Comparison of ENCODE assay signal across 8 cellular contexts in genomic region chr19:1064661-1065605, GRCh38. TPM values are rescaled to one million over a fixed set of nuclear protein-coding genes. Genes with fewer than 3 reads are reported as not detected.
DNase-seq lines count a peak whose midpoint lies in the region; ATAC-seq, FAIRE-seq and TF ChIP-seq lines count a peak whose summit lies in the region.

No MANE protein-coding gene starts in this region.

- H3K27me3 ChIP-seq in AG04450 (ENCODE audit: control insufficient read depth, insufficient read depth, low read length), result peaks cover 22% of the 10 kb centered on the region
- H3K27me3 ChIP-seq in OCI-LY3 (ENCODE audit: low read depth, low read length), result no peaks in the 10 kb centered on the region
- H3K27me3 ChIP-seq in foreskin keratinocyte, result peaks cover 14% of the 10 kb centered on the region
- H3K27me3 ChIP-seq in pancreas, result peaks cover 0 to 23% (median 2%) of the 10 kb centered on the region in 4 donors

- POLR2A ChIA-PET in AG04450 (lab: Yijun Ruan, JAX), result interaction anchor here (1.0 kb wide), 2 partner anchors 11 to 20 kb away, joined by 3 to 5 read pairs; no protein-coding TSS in a partner anchor

- peaks cover 33% of the 10 kb centered on the region; the same call in 1 of the 2 replicates for H3K9me3 ChIP-seq in AG04450 (ENCODE audit: control insufficient read depth, insufficient read depth, low read length)
- H3K9me3 ChIP-seq in OCI-LY3 (ENCODE audit: insufficient read depth, low read length), result no peaks in the 10 kb centered on the region
- H3K9me3 ChIP-seq in pancreas, result no peaks in the 10 kb centered on the region

- H3K27ac ChIP-seq in AG04450 (ENCODE audit: low read depth, low read length), result no peak overlapping the region
- H3K27ac ChIP-seq in OCI-LY3 (ENCODE audit: low read length), result no peak overlapping the region
- no peak overlapping the region for H3K27ac ChIP-seq in foreskin keratinocyte
- H3K27ac ChIP-seq in pancreas, result no peak overlapping the region

- intact Hi-C loops in pancreas (cut with DNase I), result no loop called here

- 8 to 10% methylated on average over 47 to 60 of the region's 60 CpGs for WGBS in pancreas, 2 donors

- no peaks in the 10 kb centered on the region for H4K20me1 ChIP-seq in OCI-LY3 (ENCODE audit: insufficient read depth, low read length)

- ATAC-seq in GM18909 (IDR thresholded peaks at IDR 0.05; ENCODE audit: poor library complexity, unreplicated experiment), result peak; percentile 35
- ATAC-seq in foreskin keratinocyte, result peak; percentile 62
- ATAC-seq in pancreas, result peak; percentile 81 to 83 (median 82)
- ATAC-seq in HG03045 (IDR thresholded peaks at IDR 0.05; ENCODE audit: unreplicated experiment), result no peak

- peak overlapping the region; percentile 25; the same call in 1 of the 2 replicates for H3K9ac ChIP-seq in OCI-LY3 (ENCODE audit: low read length)

- no peak overlapping the region for H2AFZ ChIP-seq in OCI-LY3 (ENCODE audit: low read depth, low read length)

- peak overlapping the region; percentile 56 for H3K4me2 ChIP-seq in OCI-LY3 (ENCODE audit: low read length)

- TF ChIP-seq CTCF in AG04450 (IDR thresholded peaks at IDR 0.05; ENCODE audit: low read depth, low read length) (peak; percentile 68), OCI-LY3 (IDR thresholded peaks at IDR 0.05; ENCODE audit: low read depth, low read length) (peak; percentile 54), foreskin keratinocyte (conservative IDR thresholded peaks at IDR 0.05) (peak; percentile 82), pancreas (IDR thresholded peaks at IDR 0.05) (peak; percentile 63 to 90 (median 74))

- DNase-seq in AG04450 (ENCODE audit: low read depth, low spot score) (no peak), foreskin keratinocyte (peak in 1 of 2 donors; percentile 55), pancreas (peak in 4 of 6 donors; percentile 70 to 90 (median 80)), superior temporal gyrus (ENCODE audit: extremely low spot score) (no peak)
- peak; percentile 68 for DNase-seq in activated T-helper 9 cell treated with anti-CD3 and anti-CD28 coated beads, Interleukin-2, amount 50 U/mL, for 16 hours (ENCODE audit: low read depth)

- no peak overlapping the region for H3K4me3 ChIP-seq in AG04450 (ENCODE audit: low read depth, low read length)
- peak overlapping the region; percentile 51 for H3K4me3 ChIP-seq in OCI-LY3 (ENCODE audit: low read length)
- no peak overlapping the region for H3K4me3 ChIP-seq in pancreas

- peaks cover 24% of the 10 kb centered on the region for H3K79me2 ChIP-seq in OCI-LY3 (ENCODE audit: low read length)

- H3K4me1 ChIP-seq in OCI-LY3 (ENCODE audit: low read length) (peaks cover 25% of the 10 kb centered on the region), foreskin keratinocyte (peaks cover 14% of the 10 kb centered on the region), pancreas (peaks cover 0 to 10% (median 9%) of the 10 kb centered on the region in 3 donors)

- FAIRE-seq in pancreas (lab: Jason Lieb, UNC), result no peak

- CTCF ChIA-PET in AG04450 (lab: Charles Lee), result interaction anchor here (0.6 to 1.1 kb wide), 4 partner anchors 11 to 130 kb away, joined by 3 to 6 read pairs (median 4); no protein-coding TSS in a partner anchor

- H3K36me3 ChIP-seq in OCI-LY3 (replicated peaks; ENCODE audit: low read depth, low read length) (peaks cover 10% of the 10 kb centered on the region), pancreas (no peaks in the 10 kb centered on the region)

RNA-seq across cellular contexts. Expression of gene ARHGAP45, which starts 2.0 kb away (rescaled TPM):
- 0.36 and 0.60 TPM in 2 replicates for polyA plus RNA-seq in AG04450 (2011; rRNA removed)
- polyA minus RNA-seq in AG04450 (2011; rRNA and poly(A)+ RNA removed), result 0.52 and 1.1 TPM in 2 replicates
- total RNA-seq in foreskin keratinocyte, result 4.5 and 5.5 TPM in 2 replicates
- polyA plus RNA-seq in foreskin keratinocyte, result 4.0 and 4.6 TPM in 2 replicates
- 10 to 100 TPM in 3 of 6 donors, 1 to 10 TPM in 3; 5.1 to 15.8 (median 8.4) TPM for total RNA-seq in pancreas
- 10 to 100 TPM; 11.6 to 21.6 TPM for polyA plus RNA-seq in pancreas

RNA-seq across cellular contexts. Expression of gene ABCA7, which starts 25.0 kb away (rescaled TPM):
- polyA plus RNA-seq in AG04450 (2011; rRNA removed), result 1.5 and 1.6 TPM in 2 replicates
- 2.7 and 3.4 TPM in 2 replicates for polyA minus RNA-seq in AG04450 (2011; rRNA and poly(A)+ RNA removed)
- 15.2 and 17.6 TPM in 2 replicates for total RNA-seq in foreskin keratinocyte
- 9.6 and 11.3 TPM in 2 replicates for polyA plus RNA-seq in foreskin keratinocyte
- total RNA-seq in pancreas, result 10 to 100 TPM in 4 of 6 donors, 1 to 10 TPM in 2; 6.9 to 27.0 (median 16.0) TPM
- polyA plus RNA-seq in pancreas, result 100 to 1,000 TPM in 1 of 2 donors, 10 to 100 TPM in 1; 60.9 to 131 TPM

RNA-seq across cellular contexts. Expression of gene POLR2E, which starts 30.2 kb away (rescaled TPM):
- polyA plus RNA-seq in AG04450 (2011; rRNA removed) (140 and 172 TPM in 2 replicates), foreskin keratinocyte (313 and 314 TPM in 2 replicates), pancreas (10 to 100 TPM; 62.5 to 69.4 TPM)
- 200 and 274 TPM in 2 replicates for polyA minus RNA-seq in AG04450 (2011; rRNA and poly(A)+ RNA removed)
- total RNA-seq in foreskin keratinocyte (148 and 163 TPM in 2 replicates), pancreas (10 to 100 TPM; 40.0 to 66.5 (median 58.6) TPM)

RNA-seq across cellular contexts. Expression of gene CNN2, which starts 38.5 kb away (rescaled TPM):
- polyA plus RNA-seq in AG04450 (2011; rRNA removed), result 302 and 362 TPM in 2 replicates
- polyA minus RNA-seq in AG04450 (2011; rRNA and poly(A)+ RNA removed), result 824 and 1,249 TPM in 2 replicates
- total RNA-seq in foreskin keratinocyte, result 352 and 355 TPM in 2 replicates
- polyA plus RNA-seq in foreskin keratinocyte, result 297 and 299 TPM in 2 replicates
- 10 to 100 TPM; 46.4 to 73.8 (median 56.2) TPM for total RNA-seq in pancreas
- 10 to 100 TPM; 20.4 to 40.9 TPM for polyA plus RNA-seq in pancreas

RNA-seq across cellular contexts. Expression of gene GPX4, which starts 38.9 kb away (rescaled TPM):
- polyA plus RNA-seq in AG04450 (2011; rRNA removed) (627 and 865 TPM in 2 replicates), foreskin keratinocyte (377 and 403 TPM in 2 replicates), pancreas (100 to 1,000 TPM; 255 to 290 TPM)
- polyA minus RNA-seq in AG04450 (2011; rRNA and poly(A)+ RNA removed), result 393 and 553 TPM in 2 replicates
- total RNA-seq in foreskin keratinocyte (237 and 247 TPM in 2 replicates), pancreas (100 to 1,000 TPM in 1 of 6 donors, 10 to 100 TPM in 5; 48.8 to 112 (median 63.8) TPM)

Comparison
In these comparisons a context has a peak if more than half of its experiments do, and no peak if none do; other contexts are left out.
1. DNase-seq: peak in activated T-helper 9 cell treated with anti-CD3 and anti-CD28 coated beads, Interleukin-2, amount 50 U/mL, for 16 hours (single experiment) and pancreas (4 of 6); none in AG04450 (single experiment) and superior temporal gyrus (single experiment).
2. Peak in every context shown above with its lines, with median percentiles within 50 percentile points of each other: CTCF ChIP-seq.